ENCODE assay signal across 8 cellular contexts in genomic region chr2:218879881-218880748, GRCh38. TPM values are rescaled to one million over a fixed set of nuclear protein-coding genes. Genes with fewer than 3 reads are reported as not detected.
DNase-seq lines count a peak whose midpoint lies in the region; ATAC-seq and TF ChIP-seq lines count a peak whose summit lies in the region.

No MANE protein-coding gene starts in this region.

- H3K4me2 ChIP-seq in SU-DHL-6 (ENCODE audit: low read depth, low read length, poor library complexity, severe bottlenecking), result peak overlapping the region; percentile 82

- peaks cover 43% of the 10 kb centered on the region for H3F3A ChIP-seq in SU-DHL-6 (ENCODE audit: insufficient read depth)

- DNase-seq in NCI-H82 (lab: John Stamatoyannopoulos, UW) (peak; percentile 67), NCI-H82 treated with DMSO at 0.1 percent for 48 hours (lab: John Stamatoyannopoulos, UW; ENCODE audit: unreplicated experiment) (no peak), adipocyte (ENCODE audit: low read depth) (peak; percentile 36), type B pancreatic cell (ENCODE audit: extremely low spot score, unreplicated experiment) (peak; percentile 70), NCI-H446 (lab: John Stamatoyannopoulos, UW) (no peak)
- no peak for DNase-seq in natural killer cell treated with Interleukin-12 subunit alpha and Interleukin-12 subunit beta and Interleukin-15 and Interleukin-18, amount 100 ng/mL, for 72 hours (ENCODE audit: low spot score)

- peaks cover 3% of the 10 kb centered on the region for H3K4me1 ChIP-seq in adipocyte (ENCODE audit: control insufficient read depth, insufficient read depth, low read length)

- ATAC-seq in HG03045 (IDR thresholded peaks at IDR 0.05; ENCODE audit: unreplicated experiment), result peak; percentile 79
- peak; percentile 28 to 38 for ATAC-seq in natural killer cell treated with Interleukin-12 subunit alpha and Interleukin-12 subunit beta and Interleukin-15 and Interleukin-18, amount 100 ng/mL, for 72 hours

- H3K27me3 ChIP-seq in SU-DHL-6 (ENCODE audit: low read length) (no peaks in the 10 kb centered on the region), adipocyte (replicated peaks; ENCODE audit: control insufficient read depth, insufficient read depth, low read length) (peaks cover 73% of the 10 kb centered on the region)

- no peak overlapping the region for H3K27ac Mint-ChIP-seq in natural killer cell treated with Interleukin-12 subunit alpha and Interleukin-12 subunit beta and Interleukin-15 and Interleukin-18, amount 100 ng/mL, for 72 hours
- peak overlapping the region; percentile 79 for H3K27ac Mint-ChIP-seq in type B pancreatic cell

- H4K20me1 ChIP-seq in SU-DHL-6 (ENCODE audit: low read depth, low read length), result no peaks in the 10 kb centered on the region

- H3K27me3 Mint-ChIP-seq in natural killer cell treated with Interleukin-12 subunit alpha and Interleukin-12 subunit beta and Interleukin-15 and Interleukin-18, amount 100 ng/mL, for 72 hours, result peaks cover 46 to 61% of the 10 kb centered on the region in 2 donors
- H3K27me3 Mint-ChIP-seq in type B pancreatic cell, result peaks cover 73% of the 10 kb centered on the region

- peak overlapping the region; percentile 98 for H3K27ac ChIP-seq in SU-DHL-6 (ENCODE audit: low read depth, low read length)

- no peaks in the 10 kb centered on the region for H3K9me3 Mint-ChIP-seq in natural killer cell treated with Interleukin-12 subunit alpha and Interleukin-12 subunit beta and Interleukin-15 and Interleukin-18, amount 100 ng/mL, for 72 hours
- H3K9me3 Mint-ChIP-seq in type B pancreatic cell, result no peaks in the 10 kb centered on the region

- no peak for TF ChIP-seq CTCF in SU-DHL-6 (IDR thresholded peaks at IDR 0.05; ENCODE audit: insufficient read depth, low read length, poor library complexity, severe bottlenecking)
- TF ChIP-seq CTCF in type B pancreatic cell (conservative IDR thresholded peaks at IDR 0.05), result no peak

- H2AFZ ChIP-seq in SU-DHL-6 (ENCODE audit: low read depth, low read length, severe bottlenecking), result peak overlapping the region; percentile 2

- H3K4me1 Mint-ChIP-seq in natural killer cell treated with Interleukin-12 subunit alpha and Interleukin-12 subunit beta and Interleukin-15 and Interleukin-18, amount 100 ng/mL, for 72 hours (ENCODE audit: low read depth in 2 of 2), result peaks cover 4 to 17% of the 10 kb centered on the region in 2 donors
- peaks cover 32% of the 10 kb centered on the region for H3K4me1 Mint-ChIP-seq in type B pancreatic cell (ENCODE audit: unreplicated experiment)

- H3K9ac ChIP-seq in SU-DHL-6 (ENCODE audit: low read length) (peak overlapping the region; percentile 92), adipocyte (ENCODE audit: low read length) (no peak overlapping the region)

- H3K9me2 ChIP-seq in SU-DHL-6 (replicated peaks; ENCODE audit: insufficient read depth, low read length), result no peaks in the 10 kb centered on the region

- H3K4me3 ChIP-seq in SU-DHL-6 (ENCODE audit: insufficient read depth, low read length, poor library complexity, severe bottlenecking), result peak overlapping the region; percentile 68
- H3K4me3 ChIP-seq in adipocyte (ENCODE audit: low read length), result no peak overlapping the region

- peak overlapping the region; percentile 32 for H3K4me3 Mint-ChIP-seq in natural killer cell treated with Interleukin-12 subunit alpha and Interleukin-12 subunit beta and Interleukin-15 and Interleukin-18, amount 100 ng/mL, for 72 hours
- peak overlapping the region; percentile 85 for H3K4me3 Mint-ChIP-seq in type B pancreatic cell

- H3K36me3 Mint-ChIP-seq in natural killer cell treated with Interleukin-12 subunit alpha and Interleukin-12 subunit beta and Interleukin-15 and Interleukin-18, amount 100 ng/mL, for 72 hours, result no peaks in the 10 kb centered on the region
- peaks cover 5% of the 10 kb centered on the region for H3K36me3 Mint-ChIP-seq in type B pancreatic cell

- no peaks in the 10 kb centered on the region for H3K9me3 ChIP-seq in SU-DHL-6 (ENCODE audit: insufficient read depth, low read length)
- H3K9me3 ChIP-seq in adipocyte (ENCODE audit: control insufficient read depth, low read length), result no peaks in the 10 kb centered on the region

- H3K79me2 ChIP-seq in SU-DHL-6 (ENCODE audit: insufficient read depth, low read length), result peaks cover 25% of the 10 kb centered on the region; the same call in 1 of the 2 replicates

- H3K36me3 ChIP-seq in SU-DHL-6 (ENCODE audit: low read length) (no peaks in the 10 kb centered on the region), adipocyte (ENCODE audit: control insufficient read depth, insufficient read depth, low read length, severe bottlenecking) (no peaks in the 10 kb centered on the region)

RNA-seq across cellular contexts. Expression of gene WNT10A, which starts 0.5 kb away (rescaled TPM):
- not detected for total RNA-seq in natural killer cell treated with Interleukin-12 subunit alpha and Interleukin-12 subunit beta and Interleukin-15 and Interleukin-18, amount 100 ng/mL, for 72 hours
- 5.5 and 31.8 TPM in 2 replicates for total RNA-seq in type B pancreatic cell (ENCODE audit: low replicate concordance)

RNA-seq across cellular contexts. Expression of gene WNT6, which starts 20.5 kb away (rescaled TPM):
- not detected for total RNA-seq in natural killer cell treated with Interleukin-12 subunit alpha and Interleukin-12 subunit beta and Interleukin-15 and Interleukin-18, amount 100 ng/mL, for 72 hours
- 24.7 and 123 TPM in 2 replicates for total RNA-seq in type B pancreatic cell (ENCODE audit: low replicate concordance)

RNA-seq across cellular contexts. Expression of gene PRKAG3, which starts 48.5 kb away (rescaled TPM):
- not detected for total RNA-seq in natural killer cell treated with Interleukin-12 subunit alpha and Interleukin-12 subunit beta and Interleukin-15 and Interleukin-18, amount 100 ng/mL, for 72 hours
- not detected in 2 replicates for total RNA-seq in type B pancreatic cell (ENCODE audit: low replicate concordance)

Comparison
In these comparisons a context has a peak if more than half of its experiments do, and no peak if none do; other contexts are left out.
1. DNase-seq: peak in NCI-H82 (single experiment), adipocyte (single experiment) and type B pancreatic cell (single experiment); none in NCI-H82 treated with DMSO at 0.1 percent for 48 hours (single experiment), natural killer cell treated with Interleukin-12 subunit alpha and Interleukin-12 subunit beta and Interleukin-15 and Interleukin-18, amount 100 ng/mL, for 72 hours (single experiment) and NCI-H446 (0 of 2).
2. RNA of gene WNT6, which starts 20.5 kb away (total RNA-seq): 24.7 to 123 TPM in type B pancreatic cell; not detected in natural killer cell treated with Interleukin-12 subunit alpha and Interleukin-12 subunit beta and Interleukin-15 and Interleukin-18, amount 100 ng/mL, for 72 hours; every median in the first group is over 10 times any median in the second.